11 cellular contexts compared by ENCODE assay signal in the genomic region with DNA sequence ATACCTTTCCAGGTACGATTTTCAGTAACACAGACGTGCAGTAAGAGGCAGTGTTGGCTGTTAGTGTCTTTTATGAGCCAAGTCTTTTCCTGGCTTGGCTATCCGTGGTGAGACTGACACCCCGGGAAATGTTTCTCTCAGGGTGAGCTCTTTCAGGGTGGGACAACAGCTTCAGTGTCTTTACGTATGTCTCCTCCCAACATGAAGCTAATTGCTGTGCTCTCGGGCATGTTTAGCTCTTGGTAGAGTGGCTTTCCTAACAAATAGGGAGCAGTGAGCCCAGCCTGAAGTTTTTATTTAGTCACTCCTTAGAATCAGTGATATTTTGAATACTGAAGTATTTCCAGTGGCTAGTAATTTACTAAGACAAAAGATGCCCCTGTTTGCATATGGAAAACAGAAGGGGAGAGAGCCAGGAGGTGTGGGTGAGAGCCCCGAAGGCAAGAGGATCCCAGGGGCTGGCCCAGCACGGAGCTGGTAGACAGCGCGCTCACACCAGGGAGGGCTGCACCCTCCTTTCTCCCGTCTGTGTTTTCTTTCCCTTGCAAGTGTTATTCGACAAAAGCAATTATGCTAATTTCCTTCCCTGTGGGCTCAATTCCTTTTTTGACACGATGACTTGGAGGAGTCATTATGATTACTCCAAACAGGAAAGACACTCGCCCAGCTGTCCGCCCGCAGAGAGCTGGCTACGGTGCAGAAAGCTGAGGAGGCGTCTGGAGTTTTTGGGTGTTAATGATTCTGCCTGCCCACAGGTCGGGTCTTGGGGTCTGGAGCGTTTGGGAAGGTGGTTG. TPM values are rescaled to one million over a fixed set of nuclear protein-coding genes. Genes with fewer than 3 reads are reported as not detected.
DNase-seq lines count a peak whose midpoint lies in the region; ATAC-seq and TF ChIP-seq lines count a peak whose summit lies in the region.
"Had no signal": no experiment of that assay in that cellular context is flagged by ENCODE, and none has a peak within 500 bp of the region (broad histone marks: within the 10 kb centered on the region; RNA-seq: fewer than 3 reads in every experiment).

No MANE protein-coding gene starts in this region.

- intact Hi-C loops in dendritic cell treated with granulocyte-macrophage colony-stimulating factor and Interleukin-4, amounts not matched to agents 40 ng/mL and 50 ng/mL, for 4 days (cut with micrococcal nuclease): loop anchor here (5.0 kb wide), 1 partner anchor 35 kb away; no protein-coding TSS in a partner anchor

- peak; percentile 26 for DNase-seq in NCI-H526 treated with DMSO at 0.1 percent for 48 hours (lab: John Stamatoyannopoulos, UW)
- DNase-seq in osteocyte (ENCODE audit: extremely low spot score, unreplicated experiment): no peak
- DNase-seq in activated naive CD4-positive, alpha-beta T cell (lab: John Stamatoyannopoulos, UW): no peak
- DNase-seq in HEK293T (ENCODE audit: extremely low spot score): no peak
- no peak for DNase-seq in SJCRH30
- DNase-seq in stimulated activated CD4-positive, alpha-beta T cell treated with anti-CD3 and anti-CD28 coated beads, Interleukin-12 subunit alpha, Interleukin-12 subunit beta, amount 100 ng/mL, for 4 hours: no peak
- DNase-seq: immature natural killer cell, NCI-H345 had no signal

- peak overlapping the region; percentile 70 for H3K4me3 Mint-ChIP-seq in dendritic cell treated with granulocyte-macrophage colony-stimulating factor and Interleukin-4, amounts not matched to agents 40 ng/mL and 50 ng/mL, for 4 days
- H3K4me3 Mint-ChIP-seq in osteocyte (ENCODE audit: unreplicated experiment): peak overlapping the region; percentile 51
- H3K4me3 Mint-ChIP-seq: immature natural killer cell had no signal

- H3K4me1 Mint-ChIP-seq in dendritic cell treated with granulocyte-macrophage colony-stimulating factor and Interleukin-4, amounts not matched to agents 40 ng/mL and 50 ng/mL, for 4 days (ENCODE audit: low read depth): peaks cover 25% of the 10 kb centered on the region
- peaks cover 54% of the 10 kb centered on the region for H3K4me1 Mint-ChIP-seq in osteocyte (ENCODE audit: unreplicated experiment)
- H3K4me1 Mint-ChIP-seq: immature natural killer cell had no signal

- H3K27me3 Mint-ChIP-seq in dendritic cell treated with granulocyte-macrophage colony-stimulating factor and Interleukin-4, amounts not matched to agents 40 ng/mL and 50 ng/mL, for 4 days: peaks cover 12% of the 10 kb centered on the region
- no peaks in the 10 kb centered on the region for H3K27me3 Mint-ChIP-seq in osteocyte (ENCODE audit: unreplicated experiment)

- TF ChIP-seq CTCF in osteocyte (IDR thresholded peaks at IDR 0.05): no peak

- no peak overlapping the region for H3K27ac ChIP-seq in SJCRH30

- no peaks in the 10 kb centered on the region for H3K4me1 ChIP-seq in SJCRH30

- H3K36me3 Mint-ChIP-seq in dendritic cell treated with granulocyte-macrophage colony-stimulating factor and Interleukin-4, amounts not matched to agents 40 ng/mL and 50 ng/mL, for 4 days (ENCODE audit: low read depth): no peaks in the 10 kb centered on the region
- H3K36me3 Mint-ChIP-seq in osteocyte (ENCODE audit: unreplicated experiment): peaks cover 86% of the 10 kb centered on the region
- H3K36me3 Mint-ChIP-seq: immature natural killer cell had no signal

- no peaks in the 10 kb centered on the region for H3K9me3 ChIP-seq in SJCRH30 (replicated peaks)

- POLR2A ChIA-PET in HEK293T (lab: Yijun Ruan, JAX): no interaction called here

- H3K27ac Mint-ChIP-seq in dendritic cell treated with granulocyte-macrophage colony-stimulating factor and Interleukin-4, amounts not matched to agents 40 ng/mL and 50 ng/mL, for 4 days: peak overlapping the region; percentile 93
- peak overlapping the region; percentile 81 for H3K27ac Mint-ChIP-seq in osteocyte (ENCODE audit: unreplicated experiment)
- H3K27ac Mint-ChIP-seq: immature natural killer cell had no signal

- ATAC-seq in GM21447 (IDR thresholded peaks at IDR 0.05; ENCODE audit: unreplicated experiment): peak; percentile 16

- no peaks in the 10 kb centered on the region for H3K36me3 ChIP-seq in SJCRH30

- H3K27me3 ChIP-seq in SJCRH30: no peaks in the 10 kb centered on the region

- CTCF ChIA-PET in HEK293T (lab: Yijun Ruan, JAX): no interaction called here

- no peak overlapping the region for H3K4me3 ChIP-seq in SJCRH30

- H3K9me3 Mint-ChIP-seq in dendritic cell treated with granulocyte-macrophage colony-stimulating factor and Interleukin-4, amounts not matched to agents 40 ng/mL and 50 ng/mL, for 4 days: no peaks in the 10 kb centered on the region
- no peaks in the 10 kb centered on the region for H3K9me3 Mint-ChIP-seq in osteocyte (ENCODE audit: unreplicated experiment)

TF ChIP-seq in HEK293T, 16 proteins besides CTCF, POLR2A, EP300 and RAD21:
- TF ChIP-seq ARNT (IDR thresholded peaks at IDR 0.05) (no peak), L3MBTL2 (conservative IDR thresholded peaks at IDR 0.05) (no peak), FOXM1 (IDR thresholded peaks at IDR 0.05; ENCODE audit: borderline replicate concordance) (no peak), HDGF (IDR thresholded peaks at IDR 0.05; ENCODE audit: borderline replicate concordance) (no peak), LEF1 (IDR thresholded peaks at IDR 0.05; ENCODE audit: borderline replicate concordance) (no peak), NFRKB (IDR thresholded peaks at IDR 0.05) (no peak), ZNF384 (IDR thresholded peaks at IDR 0.05) (no peak), SUZ12 (IDR thresholded peaks at IDR 0.05) (no peak)
TF ChIP-seq in HEK293T: peak in this region for 0.

RNA-seq across cellular contexts. Expression of a gene that starts 47.7 kb away (rescaled TPM):
- total RNA-seq in osteocyte: 214 and 232 TPM in 2 replicates
- 15.0 and 20.7 TPM in 2 replicates for total RNA-seq in SJCRH30 (2014; rRNA removed; shearing (Covaris generic))
- total RNA-seq: HT1080 had no signal
